9 cellular contexts compared by ENCODE assay signal in the genomic region with DNA sequence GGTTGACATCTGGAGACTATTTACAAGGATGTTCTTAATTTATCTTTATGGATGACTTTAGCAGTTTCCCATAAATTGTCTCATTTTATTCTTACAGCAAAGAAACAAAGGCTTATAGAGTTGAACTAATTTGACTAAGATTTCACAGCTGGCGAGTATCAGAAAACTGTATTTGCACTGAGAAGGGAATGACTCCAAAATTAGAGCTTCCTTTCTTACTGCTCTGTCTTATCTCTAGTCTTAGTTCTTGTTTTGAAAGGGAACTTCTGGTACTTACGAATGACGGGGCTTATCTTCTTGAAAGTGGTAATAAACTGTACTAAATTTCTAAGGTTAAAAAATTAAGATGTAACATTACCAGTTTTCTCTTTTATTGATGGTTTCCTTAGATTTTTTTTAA. TPM values are rescaled to one million over a fixed set of nuclear protein-coding genes. Genes with fewer than 3 reads are reported as not detected.
DNase-seq lines count a peak whose midpoint lies in the region; ATAC-seq and TF ChIP-seq lines count a peak whose summit lies in the region.
"Had no signal": no experiment of that assay in that cellular context is flagged by ENCODE, and none has a peak within 500 bp of the region (broad histone marks: within the 10 kb centered on the region; RNA-seq: fewer than 3 reads in every experiment).

No MANE protein-coding gene starts in this region.

- no peak overlapping the region for H3K4me3 ChIP-seq in right atrium auricular region

- H3K4me1 ChIP-seq in right atrium auricular region: peaks cover 0 to 75% of the 10 kb centered on the region in 2 donors

- in situ Hi-C loops in KBM-7 (cut with MboI; ENCODE audit: low pct_unique_long_range_greater_than_20kb, low sequenced_read_pairs): no loop called here

- no peak for TF ChIP-seq CTCF in right atrium auricular region (IDR thresholded peaks at IDR 0.05)

- no peaks in the 10 kb centered on the region for H3K36me3 ChIP-seq in right atrium auricular region

- DNase-seq in KBM-7: peak; percentile 42
- DNase-seq in right atrium auricular region (ENCODE audit: low spot score): no peak
- DNase-seq in DMS 273 (lab: John Stamatoyannopoulos, UW; ENCODE audit: unreplicated experiment): no peak
- DNase-seq in cerebellar nuclear complex (lab: John Stamatoyannopoulos, UW): no peak
- no peak for DNase-seq in A172 (ENCODE audit: low spot score)
- DNase-seq in NCI-H526 treated with DMSO at 0.1 percent for 48 hours (lab: John Stamatoyannopoulos, UW): no peak

- peak overlapping the region; percentile 37 to 43 for H3K27ac ChIP-seq in right atrium auricular region
- H3K27ac ChIP-seq: parathyroid adenoma had no signal

- H3K9me3 ChIP-seq in right atrium auricular region: no peaks in the 10 kb centered on the region

- peak; percentile 72 for ATAC-seq in GM18498 (IDR thresholded peaks at IDR 0.05; ENCODE audit: unreplicated experiment)
- ATAC-seq in GM21619 (IDR thresholded peaks at IDR 0.05; ENCODE audit: unreplicated experiment): peak; percentile 79

- no peaks in the 10 kb centered on the region for H3K27me3 ChIP-seq in right atrium auricular region

RNA-seq across cellular contexts. Expression of a gene that starts 13.6 kb away (rescaled TPM):
- 10 to 100 TPM; 15.6 to 19.0 TPM for total RNA-seq in right atrium auricular region
- 19.2 and 23.0 TPM in 2 replicates for total RNA-seq in A172 (2014; rRNA removed; shearing (Covaris generic))

RNA-seq across cellular contexts. Expression of a gene that starts 13.8 kb away (rescaled TPM):
- 10 to 100 TPM in 1 of 2 donors, 1 to 10 TPM in 1; 5.5 to 12.0 TPM for total RNA-seq in right atrium auricular region
- total RNA-seq in A172 (2014; rRNA removed; shearing (Covaris generic)): 37.8 and 40.1 TPM in 2 replicates
